Comparison of ENCODE assay signal across 36 cellular contexts in genomic region chr19:48025480-48025879, GRCh38. TPM values are rescaled to one million over a fixed set of nuclear protein-coding genes. Genes with fewer than 3 reads are reported as not detected.
DNase-seq lines count a peak whose midpoint lies in the region; ATAC-seq, FAIRE-seq and TF ChIP-seq lines count a peak whose summit lies in the region.
"Had no signal": no experiment of that assay in that cellular context is flagged by ENCODE, and none has a peak within 500 bp of the region (broad histone marks: within the 10 kb centered on the region; RNA-seq: fewer than 3 reads in every experiment).

No MANE protein-coding gene starts in this region.

- H3K4me2 ChIP-seq in astrocyte (ENCODE audit: low read length), result no peak overlapping the region
- H3K4me2 ChIP-seq: A549; BLaER1; BLaER1 treated with 17β-estradiol and CSF1 and Interleukin-3, amounts not matched to agents 10 nM and 100 nM had no signal

- no peaks in the 10 kb centered on the region for H3K4me1 Mint-ChIP-seq in astrocyte (ENCODE audit: low read depth, unreplicated experiment)
- peaks cover 5% of the 10 kb centered on the region for H3K4me1 Mint-ChIP-seq in endothelial cell (ENCODE audit: unreplicated experiment)
- H3K4me1 Mint-ChIP-seq: B cell; CD14-positive monocyte; CD4-positive, alpha-beta memory T cell; CD4-positive, CD25-positive, alpha-beta regulatory T cell; CD8-positive, alpha-beta memory T cell had no signal

- H3K4me3 ChIP-seq in HEK293 (ENCODE audit: low read depth, low read length), result no peak overlapping the region
- no peak overlapping the region for H3K4me3 ChIP-seq in astrocyte (ENCODE audit: insufficient read depth, low read depth, low read length)
- H3K4me3 ChIP-seq: A549; BLaER1; BLaER1 treated with 17β-estradiol and CSF1 and Interleukin-3, amounts not matched to agents 10 nM and 100 nM had no signal

- no peak overlapping the region for H2AFZ ChIP-seq in astrocyte (ENCODE audit: low read depth, low read length)

- H3K4me1 ChIP-seq in HEK293 (ENCODE audit: control insufficient read depth, insufficient read depth, low read length), result no peaks in the 10 kb centered on the region
- no peaks in the 10 kb centered on the region for H3K4me1 ChIP-seq in astrocyte (ENCODE audit: insufficient read depth, low read length)
- H3K4me1 ChIP-seq: A549, BE2C, Caco-2 had no signal

- H3K27me3 Mint-ChIP-seq in astrocyte (ENCODE audit: low read depth, unreplicated experiment) (peaks cover 19% of the 10 kb centered on the region), endothelial cell (ENCODE audit: unreplicated experiment) (peaks cover 2% of the 10 kb centered on the region)

- TF ChIP-seq CTCF in HEK293 (tag by site-specific recombination; IDR thresholded peaks at IDR 0.05) (no peak), astrocyte (IDR thresholded peaks at IDR 0.05; ENCODE audit: insufficient read depth, low read depth, low read length) (no peak), endothelial cell (IDR thresholded peaks at IDR 0.05; ENCODE audit: unreplicated experiment) (no peak)

- H3K9ac ChIP-seq in astrocyte (ENCODE audit: low read length), result no peak overlapping the region
- H3K9ac ChIP-seq: BLaER1; BLaER1 treated with 17β-estradiol and CSF1 and Interleukin-3, amounts not matched to agents 10 nM and 100 nM had no signal

- peaks cover 3% of the 10 kb centered on the region for H3K9me3 Mint-ChIP-seq in astrocyte (ENCODE audit: unreplicated experiment)
- no peaks in the 10 kb centered on the region for H3K9me3 Mint-ChIP-seq in endothelial cell (ENCODE audit: unreplicated experiment)
- H3K9me3 Mint-ChIP-seq: CD4-positive, alpha-beta T cell; CD8-positive, alpha-beta memory T cell; CD8-positive, alpha-beta T cell had no signal

- H3K27ac Mint-ChIP-seq in astrocyte (ENCODE audit: unreplicated experiment) (peak overlapping the region; percentile 58), endothelial cell (ENCODE audit: unreplicated experiment) (no peak overlapping the region)
- H3K27ac Mint-ChIP-seq: B cell; CD14-positive monocyte; CD4-positive, alpha-beta memory T cell; CD4-positive, alpha-beta T cell; CD4-positive, CD25-positive, alpha-beta regulatory T cell; CD8-positive, alpha-beta memory T cell; CD8-positive, alpha-beta T cell had no signal

- POLR2A ChIA-PET in HEK293 (lab: Yijun Ruan, JAX), result no interaction called here

- CTCF ChIA-PET in HEK293 (lab: Yijun Ruan, JAX), result interaction anchor here (1.7 kb wide), 1 partner anchor 62 kb away, joined by 5 read pairs; no protein-coding TSS in a partner anchor

- H3K36me3 ChIP-seq in HEK293 (ENCODE audit: control insufficient read depth in 2 of 2, insufficient read depth in 1 of 2, low read length in 2 of 2) (no peaks in the 10 kb centered on the region), astrocyte (ENCODE audit: insufficient read depth, low read length) (no peaks in the 10 kb centered on the region)
- H3K36me3 ChIP-seq: BE2C; BLaER1; BLaER1 treated with 17β-estradiol and CSF1 and Interleukin-3, amounts not matched to agents 10 nM and 100 nM had no signal

- no peaks in the 10 kb centered on the region for H3K79me2 ChIP-seq in astrocyte (ENCODE audit: insufficient read depth, low read length)

- no peaks in the 10 kb centered on the region for H3K36me3 Mint-ChIP-seq in astrocyte (ENCODE audit: low read depth, unreplicated experiment)
- no peaks in the 10 kb centered on the region for H3K36me3 Mint-ChIP-seq in endothelial cell (ENCODE audit: low read depth, unreplicated experiment)
- H3K36me3 Mint-ChIP-seq: CD14-positive monocyte; CD4-positive, alpha-beta memory T cell; CD4-positive, CD25-positive, alpha-beta regulatory T cell; CD8-positive, alpha-beta memory T cell; CD8-positive, alpha-beta T cell had no signal

- no peak for ATAC-seq in GM19455 (IDR thresholded peaks at IDR 0.05; ENCODE audit: unreplicated experiment)
- ATAC-seq: CD8-positive, alpha-beta T cell had no signal

- DNase-seq in astrocyte (ENCODE audit: low read depth), result no peak
- no peak for DNase-seq in endothelial cell (ENCODE audit: low spot score)
- DNase-seq: 8988T; ACHN; AML-193; BE2C; C1 segment of cervical spinal cord; Caco-2; Calu3; CD4-positive, alpha-beta memory T cell; CD4-positive, alpha-beta T cell; CD4-positive, CD25-positive, alpha-beta regulatory T cell; CD8-positive, alpha-beta memory T cell; CD8-positive, alpha-beta T cell; COR-L47; DMS 273 treated with DMSO at 0.1 percent for 48 hours; DMS153; DMS53; DMS79; DMS79 treated with DMSO at 0.1 percent for 48 hours; DND-41; EL had no signal

- no peaks in the 10 kb centered on the region for H4K20me1 ChIP-seq in astrocyte (ENCODE audit: insufficient read depth, low read length)
- H4K20me1 ChIP-seq: BLaER1; BLaER1 treated with 17β-estradiol and CSF1 and Interleukin-3, amounts not matched to agents 10 nM and 100 nM had no signal

- H3K27ac ChIP-seq in HEK293 (ENCODE audit: extremely low read depth, low read depth, low read length) (no peak overlapping the region), astrocyte (ENCODE audit: low read depth, low read length) (no peak overlapping the region)
- H3K27ac ChIP-seq: 22Rv1; A549; BLaER1; BLaER1 treated with 17β-estradiol and CSF1 and Interleukin-3, amounts not matched to agents 10 nM and 100 nM; C4-2B had no signal

- H3K27me3 ChIP-seq in astrocyte (ENCODE audit: insufficient read depth, low read length), result no peaks in the 10 kb centered on the region
- H3K27me3 ChIP-seq: BLaER1; BLaER1 treated with 17β-estradiol and CSF1 and Interleukin-3, amounts not matched to agents 10 nM and 100 nM had no signal

- no peak for FAIRE-seq in astrocyte (lab: Jason Lieb, UNC)
- FAIRE-seq: A204.1, A549, D721Med had no signal

- no peaks in the 10 kb centered on the region for H3K9me3 ChIP-seq in HEK293 (ENCODE audit: control insufficient read depth, insufficient read depth, low read depth, low read length)
- no peaks in the 10 kb centered on the region for H3K9me3 ChIP-seq in astrocyte (ENCODE audit: insufficient read depth, low read depth, low read length)
- H3K9me3 ChIP-seq: BE2C, BLaER1, Caco-2 had no signal

- H3K4me3 Mint-ChIP-seq in astrocyte (ENCODE audit: unreplicated experiment) (no peak overlapping the region), endothelial cell (ENCODE audit: unreplicated experiment) (no peak overlapping the region)
- H3K4me3 Mint-ChIP-seq: B cell; CD14-positive monocyte; CD4-positive, alpha-beta memory T cell; CD4-positive, alpha-beta T cell; CD4-positive, CD25-positive, alpha-beta regulatory T cell; CD8-positive, alpha-beta T cell had no signal

TF ChIP-seq in HEK293, 187 proteins besides CTCF, POLR2A, EP300 and RAD21 (continues in another document):
- TF ChIP-seq HOXA7 (CRISPR knock-in tag; IDR thresholded peaks at IDR 0.05; ENCODE audit: borderline replicate concordance), result no peak
- TF ChIP-seq ZNF311 (tag by site-specific recombination; IDR thresholded peaks at IDR 0.05; ENCODE audit: borderline replicate concordance), result 0 out of 2 replicates have a peak, but pooled peaks have one; percentile 42
- no peak for TF ChIP-seq ZNF830 (tag by site-specific recombination; IDR thresholded peaks at IDR 0.05; ENCODE audit: low read depth)
- TF ChIP-seq GLIS1 (tag by site-specific recombination; IDR thresholded peaks at IDR 0.05), result no peak
- TF ChIP-seq ZNF398 (tag by site-specific recombination; IDR thresholded peaks at IDR 0.05), result peak; percentile 28; the same call in 1 of the 2 replicates
- 0 out of 2 replicates have a peak, but pooled peaks have one; percentile 13 for TF ChIP-seq ZNF544 (tag by site-specific recombination; IDR thresholded peaks at IDR 0.05)
- 0 out of 2 replicates have a peak, but pooled peaks have one; percentile 42 for TF ChIP-seq ZNF169 (tag by site-specific recombination; IDR thresholded peaks at IDR 0.05)
- TF ChIP-seq EGR2 (tag by site-specific recombination; IDR thresholded peaks at IDR 0.05; ENCODE audit: low read depth), result peak; percentile 96
- TF ChIP-seq ZFHX2 (tag by site-specific recombination; conservative IDR thresholded peaks at IDR 0.05), result peak; percentile 77
- TF ChIP-seq ZNF366 (tag by site-specific recombination; conservative IDR thresholded peaks at IDR 0.05), result peak; percentile 63
- no peak for TF ChIP-seq ZNF596 (tag by site-specific recombination; IDR thresholded peaks at IDR 0.05)
- TF ChIP-seq, protein P1, sequence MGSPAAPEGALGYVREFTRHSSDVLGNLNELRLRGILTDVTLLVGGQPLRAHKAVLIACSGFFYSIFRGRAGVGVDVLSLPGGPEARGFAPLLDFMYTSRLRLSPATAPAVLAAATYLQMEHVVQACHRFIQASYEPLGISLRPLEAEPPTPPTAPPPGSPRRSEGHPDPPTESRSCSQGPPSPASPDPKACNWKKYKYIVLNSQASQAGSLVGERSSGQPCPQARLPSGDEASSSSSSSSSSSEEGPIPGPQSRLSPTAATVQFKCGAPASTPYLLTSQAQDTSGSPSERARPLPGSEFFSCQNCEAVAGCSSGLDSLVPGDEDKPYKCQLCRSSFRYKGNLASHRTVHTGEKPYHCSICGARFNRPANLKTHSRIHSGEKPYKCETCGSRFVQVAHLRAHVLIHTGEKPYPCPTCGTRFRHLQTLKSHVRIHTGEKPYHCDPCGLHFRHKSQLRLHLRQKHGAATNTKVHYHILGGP (tag by site-specific recombination; IDR thresholded peaks at IDR 0.05), result peak; percentile 17; the same call in 1 of the 2 replicates

RNA-seq across cellular contexts. Expression of gene CABP5, which starts 18.4 kb away (rescaled TPM):
- not detected in 2 replicates for total RNA-seq in astrocyte
- total RNA-seq in endothelial cell (ENCODE audit: unreplicated experiment), result not detected
- total RNA-seq: A172; A673; B cell; Caco-2; Calu3; CD4-positive, alpha-beta memory T cell; CD4-positive, alpha-beta T cell; CD8-positive, alpha-beta memory T cell; CD8-positive, alpha-beta T cell; Daoy had no signal

RNA-seq across cellular contexts. Expression of gene ELSPBP1, which starts 31.0 kb away (rescaled TPM):
- total RNA-seq in astrocyte (not detected in 2 replicates), endothelial cell (ENCODE audit: unreplicated experiment) (not detected)
- total RNA-seq: A172; B cell; Caco-2; Calu3; CD4-positive, alpha-beta memory T cell; CD4-positive, alpha-beta T cell; CD4-positive, CD25-positive, alpha-beta regulatory T cell; CD8-positive, alpha-beta memory T cell; CD8-positive, alpha-beta T cell; Daoy had no signal

RNA-seq across cellular contexts. Expression of gene BSPH1, which starts 33.5 kb away (rescaled TPM):
- total RNA-seq in astrocyte, result not detected in 2 replicates
- not detected for total RNA-seq in endothelial cell (ENCODE audit: unreplicated experiment)
- total RNA-seq: A172; A673; B cell; Caco-2; Calu3; CD4-positive, alpha-beta memory T cell; CD4-positive, alpha-beta T cell; CD4-positive, CD25-positive, alpha-beta regulatory T cell; CD8-positive, alpha-beta memory T cell; CD8-positive, alpha-beta T cell; Daoy had no signal
